22 cellular contexts compared by ENCODE assay signal in the genomic region with DNA sequence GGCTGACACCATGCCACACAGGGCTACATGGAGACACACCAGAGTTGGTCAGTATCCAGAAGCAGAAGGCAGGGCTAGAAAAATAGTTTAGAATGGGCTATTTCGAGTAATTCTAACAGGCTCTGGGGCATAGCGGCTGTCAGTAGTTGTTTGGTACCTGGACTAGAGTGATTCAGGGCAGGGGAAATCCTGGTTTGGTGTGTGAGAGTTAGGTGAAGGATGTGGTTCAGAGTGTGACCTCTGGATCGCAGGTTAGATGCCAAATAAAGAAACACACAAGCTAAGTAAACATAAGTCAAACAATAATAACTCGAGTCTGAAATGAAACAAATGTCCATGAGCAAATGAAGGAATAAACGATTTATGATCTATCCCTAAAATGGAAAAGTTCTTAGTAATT. TPM values are rescaled to one million over a fixed set of nuclear protein-coding genes. Genes with fewer than 3 reads are reported as not detected.
"Had no signal": no experiment of that assay in that cellular context is flagged by ENCODE, and none has a peak within 500 bp of the region (broad histone marks: within the 10 kb centered on the region; RNA-seq: fewer than 3 reads in every experiment).

No MANE protein-coding gene starts in this region.

- ATAC-seq: K562, Panc1, PC-3 had no signal

- H3K4me3 ChIP-seq: K562 had no signal

- H3K4me2 ChIP-seq: KMS-11, SK-N-SH had no signal

- H3K9me2 ChIP-seq: SK-N-SH had no signal

- DNase-seq: NCI-H1092, NCI-H1105 treated with DMSO at 0.1 percent for 48 hours, NCI-H1417 treated with DMSO at 0.1 percent for 48 hours, NCI-H146, NCI-H1694 treated with DMSO at 0.1 percent for 48 hours, NCI-H1930, NCI-H2081, NCI-H2107, NCI-H2227 treated with DMSO at 0.1 percent for 48 hours, NCI-H524, NCI-H526 treated with DMSO at 0.1 percent for 48 hours, NCI-H748 treated with DMSO at 0.1 percent for 48 hours, PC-3, SHP77, SK-N-SH, SW 1271 had no signal

- H3K9me3 ChIP-seq: SK-N-SH had no signal

- H3K9ac ChIP-seq: KMS-11, SK-N-SH had no signal

- H3K27ac ChIP-seq: KMS-11, RWPE1 had no signal

RNA-seq across cellular contexts. Expression of a gene that starts 31.5 kb away (rescaled TPM):
- total RNA-seq: HT-29, OCI-LY7, PC-3 had no signal
